Comparison of ENCODE assay signal across 1 cellular context in genomic region chr5:175867587-175868347, GRCh38.
A peak's percentile ranks its signal among the peaks of the same experiment; 100 is the strongest.
TF ChIP-seq lines count a peak whose summit lies in the region.

No MANE protein-coding gene starts in this region.

TF ChIP-seq in HepG2, 621 proteins besides CTCF, POLR2A, EP300 and RAD21 (continued from another document and continues in another):
- TF ChIP-seq ZBTB25 (CRISPR knock-in tag; IDR thresholded peaks at IDR 0.05): peak; percentile 52; the same call in 1 of the 2 replicates
- TF ChIP-seq E2F5 (CRISPR knock-in tag; conservative IDR thresholded peaks at IDR 0.05): no peak
- TF ChIP-seq ZNF639 (CRISPR knock-in tag; conservative IDR thresholded peaks at IDR 0.05): no peak
- TF ChIP-seq PAX8 (CRISPR knock-in tag; IDR thresholded peaks at IDR 0.05; ENCODE audit: borderline replicate concordance): no peak
- no peak for TF ChIP-seq ZNF432 (CRISPR knock-in tag; IDR thresholded peaks at IDR 0.05; ENCODE audit: borderline replicate concordance)
- TF ChIP-seq PTBP1 (IDR thresholded peaks at IDR 0.05; ENCODE audit: low read depth, low read length, poor library complexity, severe bottlenecking): no peak
- TF ChIP-seq PHF5A (CRISPR knock-in tag; IDR thresholded peaks at IDR 0.05; ENCODE audit: low read depth, unreplicated experiment): no peak
- TF ChIP-seq ZNF737 (CRISPR knock-in tag; IDR thresholded peaks at IDR 0.05; ENCODE audit: borderline replicate concordance): no peak; the same call in 1 of the 2 replicates
- peak; percentile 95 for TF ChIP-seq BCL6 (CRISPR knock-in tag; IDR thresholded peaks at IDR 0.05)
- TF ChIP-seq SRSF4 (IDR thresholded peaks at IDR 0.05; ENCODE audit: low read depth, low read length, poor library complexity, severe bottlenecking): no peak
- TF ChIP-seq BHLHE40 (IDR thresholded peaks at IDR 0.05; ENCODE audit: low read length): peak; percentile 55
- no peak for TF ChIP-seq HCFC1 (IDR thresholded peaks at IDR 0.05; ENCODE audit: low read depth, low read length)
- no peak; the same call in 1 of the 2 replicates for TF ChIP-seq ZNF580 (CRISPR knock-in tag; IDR thresholded peaks at IDR 0.05; ENCODE audit: borderline replicate concordance, low read depth)
- no peak for TF ChIP-seq YY1 (IDR thresholded peaks at IDR 0.05; ENCODE audit: insufficient read depth, insufficient replicate concordance, low read depth, low read length)
- TF ChIP-seq GABPB1 (CRISPR knock-in tag; IDR thresholded peaks at IDR 0.05): no peak
- TF ChIP-seq ZNF335 (CRISPR knock-in tag; IDR thresholded peaks at IDR 0.05): peak; percentile 76
- peak; percentile 75; the same call in 1 of the 2 replicates for TF ChIP-seq ZBTB34 (CRISPR knock-in tag; IDR thresholded peaks at IDR 0.05)
- TF ChIP-seq BRCA1 (CRISPR knock-in tag; IDR thresholded peaks at IDR 0.05): no peak
- TF ChIP-seq ZMAT3 (CRISPR knock-in tag; conservative IDR thresholded peaks at IDR 0.05): 0 out of 2 replicates have a peak, but pooled peaks have one; percentile 48
- no peak for TF ChIP-seq ZNF841 (CRISPR knock-in tag; IDR thresholded peaks at IDR 0.05; ENCODE audit: borderline replicate concordance)
- no peak for TF ChIP-seq ZNF674 (CRISPR knock-in tag; IDR thresholded peaks at IDR 0.05; ENCODE audit: low read depth)
- no peak for TF ChIP-seq YEATS2 (CRISPR knock-in tag; IDR thresholded peaks at IDR 0.05; ENCODE audit: borderline replicate concordance)
- TF ChIP-seq ZNF34 (CRISPR knock-in tag; IDR thresholded peaks at IDR 0.05; ENCODE audit: borderline replicate concordance): no peak
- peak; percentile 77; the same call in 1 of the 2 replicates for TF ChIP-seq ZNF512B (CRISPR knock-in tag; IDR thresholded peaks at IDR 0.05; ENCODE audit: borderline replicate concordance)
- peak; percentile 32; the same call in 1 of the 2 replicates for TF ChIP-seq FOXP4 (CRISPR knock-in tag; IDR thresholded peaks at IDR 0.05)
- no peak for TF ChIP-seq RARG (CRISPR knock-in tag; IDR thresholded peaks at IDR 0.05; ENCODE audit: low read depth)
- TF ChIP-seq ZFP82 (CRISPR knock-in tag; IDR thresholded peaks at IDR 0.05; ENCODE audit: borderline replicate concordance): no peak
- no peak for TF ChIP-seq ZSCAN22 (CRISPR knock-in tag; IDR thresholded peaks at IDR 0.05)
- no peak for TF ChIP-seq ZNF441 (CRISPR knock-in tag; IDR thresholded peaks at IDR 0.05; ENCODE audit: borderline replicate concordance)
- TF ChIP-seq CREBL2 (CRISPR knock-in tag; IDR thresholded peaks at IDR 0.05; ENCODE audit: borderline replicate concordance): no peak; the same call in 1 of the 2 replicates
- no peak for TF ChIP-seq SP5 (CRISPR knock-in tag; IDR thresholded peaks at IDR 0.05; ENCODE audit: borderline replicate concordance, low read depth)
- peak; percentile 96 for TF ChIP-seq ZNF644 (CRISPR knock-in tag; IDR thresholded peaks at IDR 0.05; ENCODE audit: low read depth)
- no peak for TF ChIP-seq ZNF790 (CRISPR knock-in tag; IDR thresholded peaks at IDR 0.05; ENCODE audit: borderline replicate concordance)
- TF ChIP-seq ISX (CRISPR knock-in tag; conservative IDR thresholded peaks at IDR 0.05): no peak
- TF ChIP-seq LCORL (IDR thresholded peaks at IDR 0.05): no peak
- TF ChIP-seq LCORL (CRISPR knock-in tag; IDR thresholded peaks at IDR 0.05): peak; percentile 65; the same call in 1 of the 2 replicates
- TF ChIP-seq RBM39 (IDR thresholded peaks at IDR 0.05; ENCODE audit: low read depth, low read length, poor library complexity, severe bottlenecking): no peak
- peak; percentile 44; the same call in 1 of the 2 replicates for TF ChIP-seq NR2F6 (IDR thresholded peaks at IDR 0.05)
- peak; percentile 82 for TF ChIP-seq NR2F6 (CRISPR knock-in tag; IDR thresholded peaks at IDR 0.05)
- no peak for TF ChIP-seq ZNF770 (CRISPR knock-in tag; IDR thresholded peaks at IDR 0.05)
- no peak for TF ChIP-seq USF2 (IDR thresholded peaks at IDR 0.05; ENCODE audit: low read depth, low read length)
- no peak for TF ChIP-seq USF2 (CRISPR knock-in tag; IDR thresholded peaks at IDR 0.05; ENCODE audit: borderline replicate concordance)
- 0 out of 2 replicates have a peak, but pooled peaks have one; percentile 40 for TF ChIP-seq TFDP2 (CRISPR knock-in tag; IDR thresholded peaks at IDR 0.05)
- peak; percentile 92 for TF ChIP-seq SAP130 (CRISPR knock-in tag; IDR thresholded peaks at IDR 0.05; ENCODE audit: low read depth)
- no peak for TF ChIP-seq HIVEP1 (CRISPR knock-in tag; IDR thresholded peaks at IDR 0.05)
- no peak for TF ChIP-seq FOXK2 (IDR thresholded peaks at IDR 0.05)
- no peak for TF ChIP-seq TEF (CRISPR knock-in tag; IDR thresholded peaks at IDR 0.05)
- TF ChIP-seq ZFX (CRISPR knock-in tag; IDR thresholded peaks at IDR 0.05; ENCODE audit: low read depth): peak; percentile 54
- no peak for TF ChIP-seq RFX3 (CRISPR knock-in tag; IDR thresholded peaks at IDR 0.05)
- TF ChIP-seq FOXC1 (CRISPR knock-in tag; IDR thresholded peaks at IDR 0.05; ENCODE audit: borderline replicate concordance): no peak
